In the genomic region with DNA sequence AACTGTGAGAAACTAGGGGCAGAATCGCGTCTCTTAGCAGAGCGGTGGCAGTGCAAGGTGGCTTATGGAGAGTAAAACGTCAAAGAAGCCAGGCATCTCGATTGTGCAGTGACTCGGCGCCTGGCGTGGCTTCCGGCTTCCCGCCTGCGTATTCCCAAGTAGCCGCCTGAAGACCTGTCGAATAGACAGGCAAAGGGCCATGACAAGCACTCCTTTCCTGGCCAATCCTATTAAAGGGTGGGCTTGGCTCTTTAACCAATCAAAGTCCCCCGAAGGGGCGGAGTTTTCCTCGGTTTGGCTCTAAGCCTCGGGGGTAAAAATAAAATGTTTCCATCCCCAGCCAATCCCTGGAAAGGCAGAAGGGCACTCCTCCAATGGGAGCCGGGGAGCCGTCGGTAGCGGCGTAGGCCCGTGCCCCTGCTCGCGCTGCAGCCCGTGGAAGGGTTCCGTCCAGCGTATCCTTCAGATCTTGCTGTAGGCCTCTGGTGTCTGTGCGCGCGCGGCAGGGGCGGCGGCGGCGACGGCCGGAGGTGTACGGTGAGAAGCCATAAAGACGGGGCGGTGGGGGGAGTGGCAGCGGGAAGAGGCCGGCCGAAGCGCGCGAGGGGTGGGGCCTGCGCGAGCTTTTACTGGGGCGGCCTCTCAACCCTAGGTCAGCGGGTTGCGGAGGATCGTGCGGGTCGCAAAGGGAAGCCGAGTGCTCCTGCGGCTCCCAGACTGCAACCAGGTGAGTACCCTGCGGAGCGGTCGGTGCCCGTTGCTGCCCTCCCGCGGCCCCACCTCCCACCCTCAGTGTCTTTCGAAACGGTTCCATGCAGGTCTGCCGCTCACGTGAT, we compare ENCODE assay signal across 8 cellular contexts. TPM values are rescaled to one million over a fixed set of nuclear protein-coding genes. Genes with fewer than 3 reads are reported as not detected.
DNase-seq lines count a peak whose midpoint lies in the region; ATAC-seq and TF ChIP-seq lines count a peak whose summit lies in the region.

A gene with protein sequence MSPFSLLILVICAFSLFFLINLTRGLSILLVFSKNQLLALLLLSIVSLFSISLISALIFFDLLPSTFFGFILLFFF (plus strand): TSS at position 395 of the 836 bp plus-strand sequence. CDS start 30,131 bp downstream, outside the sequence.

- H3K4me1 ChIP-seq in spleen, result peaks cover 0 to 32% (median 10%) of the 10 kb centered on the region in 6 donors

- H3K27me3 ChIP-seq in spleen (replicated peaks in 1 of 7), result no peaks in the 10 kb centered on the region

- no peak for TF ChIP-seq CTCF in spleen (IDR thresholded peaks at IDR 0.05 in 8 of 11, conservative IDR thresholded peaks at IDR 0.05 in 3 of 11)

- peak within 1 kb of the TSS; percentile 55 to 88 (median 60) for H3K4me3 ChIP-seq in spleen

- in situ Hi-C loops in GM18951 (cut with MboI; ENCODE audit: low sequenced_read_pairs, unreplicated experiment), result no loop called here

- TF ChIP-seq POLR2A in GM18951 (IDR thresholded peaks at IDR 0.05; ENCODE audit: extremely low read depth, insufficient read depth, insufficient read length) (peak; percentile 57), spleen (IDR thresholded peaks at IDR 0.05) (peak in 1 of 3 donors; percentile 41)

- DNase-seq in AG08396 (ENCODE audit: low spot score), result peak; percentile 92
- DNase-seq in NCI-H226, result peak; percentile 89
- DNase-seq in activated CD4-positive, CD25-positive, alpha-beta regulatory T cell treated with anti-CD3 and anti-CD28 coated beads, Interleukin-2, amount 50 U/mL, for 16 hours (ENCODE audit: low read depth, low spot score), result peak; percentile 66
- peak; percentile 98 for DNase-seq in cerebellar cortex (ENCODE audit: low spot score)
- peak; percentile 95 for DNase-seq in iris pigment epithelial cell (ENCODE audit: low read depth)
- DNase-seq in spleen, result peak; percentile 93

- peak; percentile 86 for ATAC-seq in HG03196 (IDR thresholded peaks at IDR 0.05; ENCODE audit: unreplicated experiment)

- no peaks in the 10 kb centered on the region for H3K9me3 ChIP-seq in spleen

- intact Hi-C loops in spleen (cut with DNase I; ENCODE audit: low total_unique reads), result no loop called here

- 0 to 54% (median 5%) methylated on average over 34 to 67 of the region's 67 CpGs for WGBS in spleen, 5 donors

- peaks cover 0 to 5% (median 0%) of the 10 kb centered on the region in 6 donors for H3K36me3 ChIP-seq in spleen

- peak within 1 kb of the TSS; percentile 49 to 91 (median 88) for H3K27ac ChIP-seq in spleen

RNA-seq across cellular contexts. Expression of the gene that starts here (rescaled TPM):
- total RNA-seq in spleen, result 10 to 100 TPM; 14.0 to 34.5 (median 19.3) TPM
- 1 to 10 TPM; 4.4 to 8.4 (median 6.1) TPM for polyA plus RNA-seq in spleen

Comparison
In these comparisons a context has a peak if more than half of its experiments do, and no peak if none do; other contexts are left out.
1. Peak in every context shown above with its lines: DNase-seq, ATAC-seq, H3K4me3 ChIP-seq and H3K27ac ChIP-seq.